Comparison of ENCODE assay signal across 20 cellular contexts in genomic region chr10:132138596-132138995, GRCh38. TPM values are rescaled to one million over a fixed set of nuclear protein-coding genes. Genes with fewer than 3 reads are reported as not detected.
DNase-seq lines count a peak whose midpoint lies in the region; ATAC-seq and TF ChIP-seq lines count a peak whose summit lies in the region.
"Had no signal": no experiment of that assay in that cellular context is flagged by ENCODE, and none has a peak within 500 bp of the region (broad histone marks: within the 10 kb centered on the region; RNA-seq: fewer than 3 reads in every experiment).

No MANE protein-coding gene starts in this region.

- H3K27ac ChIP-seq in left ventricle myocardium inferior (replicated peaks) = no peak overlapping the region
- no peak overlapping the region for H3K27ac ChIP-seq in uterus
- H3K27ac ChIP-seq: HL-60, KMS-11 had no signal

- peaks cover 19% of the 10 kb centered on the region for H3K27me3 ChIP-seq in left ventricle myocardium inferior (ENCODE audit: low read depth)
- H3K27me3 ChIP-seq in uterus = no peaks in the 10 kb centered on the region

- TF ChIP-seq CTCF in natural killer cell (IDR thresholded peaks at IDR 0.05) = no peak
- TF ChIP-seq CTCF in left ventricle myocardium inferior (IDR thresholded peaks at IDR 0.05; ENCODE audit: borderline replicate concordance) = no peak
- no peak for TF ChIP-seq CTCF in uterus (IDR thresholded peaks at IDR 0.05)

- intact Hi-C loops in natural killer cell (cut with micrococcal nuclease) (no loop called here), left ventricle myocardium inferior (cut with micrococcal nuclease) (no loop called here), posterior cingulate gyrus (cut with DNase I) (no loop called here), uterus (cut with DNase I; ENCODE audit: low total_unique reads) (no loop called here)

- H3K4me1 ChIP-seq in left ventricle myocardium inferior = peaks cover 10% of the 10 kb centered on the region
- no peaks in the 10 kb centered on the region for H3K4me1 ChIP-seq in uterus

- H3K9me3 ChIP-seq in left ventricle myocardium inferior (replicated peaks) (no peaks in the 10 kb centered on the region), uterus (no peaks in the 10 kb centered on the region)

- H3K4me3 ChIP-seq in left ventricle myocardium inferior (no peak overlapping the region), uterus (no peak overlapping the region)

- H3K36me3 ChIP-seq in left ventricle myocardium inferior (no peaks in the 10 kb centered on the region), uterus (no peaks in the 10 kb centered on the region)

- H3K9me3 Mint-ChIP-seq in natural killer cell treated with Interleukin-12 subunit alpha and Interleukin-12 subunit beta and Interleukin-15 and Interleukin-18, amount 100 ng/mL, for 72 hours = no peaks in the 10 kb centered on the region
- H3K9me3 Mint-ChIP-seq in natural killer cell = no peaks in the 10 kb centered on the region

- peaks cover 0 to 5% of the 10 kb centered on the region in 2 donors for H3K27me3 Mint-ChIP-seq in natural killer cell treated with Interleukin-12 subunit alpha and Interleukin-12 subunit beta and Interleukin-15 and Interleukin-18, amount 100 ng/mL, for 72 hours
- peaks cover 0 to 10% of the 10 kb centered on the region in 2 donors for H3K27me3 Mint-ChIP-seq in natural killer cell (ENCODE audit: low read depth in 2 of 2)

- H3K4me3 Mint-ChIP-seq in natural killer cell treated with Interleukin-12 subunit alpha and Interleukin-12 subunit beta and Interleukin-15 and Interleukin-18, amount 100 ng/mL, for 72 hours = no peak overlapping the region
- H3K4me3 Mint-ChIP-seq in natural killer cell = no peak overlapping the region

- no peaks in the 10 kb centered on the region for H3K4me1 Mint-ChIP-seq in natural killer cell treated with Interleukin-12 subunit alpha and Interleukin-12 subunit beta and Interleukin-15 and Interleukin-18, amount 100 ng/mL, for 72 hours (ENCODE audit: low read depth in 2 of 2)
- H3K4me1 Mint-ChIP-seq in natural killer cell = no peaks in the 10 kb centered on the region

- no peak overlapping the region for H3K27ac Mint-ChIP-seq in natural killer cell treated with Interleukin-12 subunit alpha and Interleukin-12 subunit beta and Interleukin-15 and Interleukin-18, amount 100 ng/mL, for 72 hours
- no peak overlapping the region for H3K27ac Mint-ChIP-seq in natural killer cell

- TF ChIP-seq POLR2A in uterus (IDR thresholded peaks at IDR 0.05) = no peak

- no peaks in the 10 kb centered on the region for H3K36me3 Mint-ChIP-seq in natural killer cell treated with Interleukin-12 subunit alpha and Interleukin-12 subunit beta and Interleukin-15 and Interleukin-18, amount 100 ng/mL, for 72 hours
- no peaks in the 10 kb centered on the region for H3K36me3 Mint-ChIP-seq in natural killer cell

- peak; percentile 20 for DNase-seq in natural killer cell treated with Interleukin-12 subunit alpha and Interleukin-12 subunit beta and Interleukin-15 and Interleukin-18, amount 100 ng/mL, for 72 hours (ENCODE audit: low spot score)
- DNase-seq in natural killer cell (no peak), left ventricle myocardium inferior (peak; percentile 6), posterior cingulate gyrus (peak in 6 of 10 donors; percentile 4 to 70 (median 35)), SK-N-DZ (ENCODE audit: low spot score) (no peak), uterus (no peak)
- DNase-seq in central memory CD4-positive, alpha-beta T cell = no peak
- DNase-seq: ACHN, COR-L47, GDM1, NCI-H1417, NCI-H187 treated with DMSO at 0.1 percent for 48 hours, NCI-H226, NCI-H524, NCI-H82, OCI-M1, SHP77 treated with DMSO at 0.1 percent for 48 hours had no signal

- ATAC-seq in natural killer cell treated with Interleukin-12 subunit alpha and Interleukin-12 subunit beta and Interleukin-15 and Interleukin-18, amount 100 ng/mL, for 72 hours = no peak
- ATAC-seq in natural killer cell = no peak

RNA-seq across cellular contexts. Expression of gene DPYSL4, which starts 48.2 kb away (rescaled TPM):
- total RNA-seq in natural killer cell treated with Interleukin-12 subunit alpha and Interleukin-12 subunit beta and Interleukin-15 and Interleukin-18, amount 100 ng/mL, for 72 hours = 10 to 100 TPM in 1 of 2 donors, 1 to 10 TPM in 1; 6.5 to 19.2 TPM
- 1 to 10 TPM in 2 of 3 donors, under 1 TPM in 1; 0.40 to 1.3 (median 1.0) TPM for total RNA-seq in natural killer cell
- 42.8 TPM for total RNA-seq in left ventricle myocardium inferior
- polyA plus RNA-seq in SK-N-DZ (2014; cell fraction: cytosol; rRNA removed) = 107 and 116 TPM in 2 replicates
- polyA plus RNA-seq in SK-N-DZ (2014; cell fraction: nucleus; rRNA removed) = 180 and 190 TPM in 2 replicates
- 1 to 10 TPM in 2 of 4 donors, not detected in 2; 1.5 to 5.0 TPM for total RNA-seq in uterus
- total RNA-seq: HT1080 had no signal

Comparison
In these comparisons a context has a peak if more than half of its experiments do, and no peak if none do; other contexts are left out.
1. DNase-seq: peak in natural killer cell treated with Interleukin-12 subunit alpha and Interleukin-12 subunit beta and Interleukin-15 and Interleukin-18, amount 100 ng/mL, for 72 hours (single experiment), left ventricle myocardium inferior (single experiment) and posterior cingulate gyrus (6 of 10); none in natural killer cell (single experiment), SK-N-DZ (single experiment), central memory CD4-positive, alpha-beta T cell (single experiment) and uterus (0 of 2).